In the genomic region with DNA sequence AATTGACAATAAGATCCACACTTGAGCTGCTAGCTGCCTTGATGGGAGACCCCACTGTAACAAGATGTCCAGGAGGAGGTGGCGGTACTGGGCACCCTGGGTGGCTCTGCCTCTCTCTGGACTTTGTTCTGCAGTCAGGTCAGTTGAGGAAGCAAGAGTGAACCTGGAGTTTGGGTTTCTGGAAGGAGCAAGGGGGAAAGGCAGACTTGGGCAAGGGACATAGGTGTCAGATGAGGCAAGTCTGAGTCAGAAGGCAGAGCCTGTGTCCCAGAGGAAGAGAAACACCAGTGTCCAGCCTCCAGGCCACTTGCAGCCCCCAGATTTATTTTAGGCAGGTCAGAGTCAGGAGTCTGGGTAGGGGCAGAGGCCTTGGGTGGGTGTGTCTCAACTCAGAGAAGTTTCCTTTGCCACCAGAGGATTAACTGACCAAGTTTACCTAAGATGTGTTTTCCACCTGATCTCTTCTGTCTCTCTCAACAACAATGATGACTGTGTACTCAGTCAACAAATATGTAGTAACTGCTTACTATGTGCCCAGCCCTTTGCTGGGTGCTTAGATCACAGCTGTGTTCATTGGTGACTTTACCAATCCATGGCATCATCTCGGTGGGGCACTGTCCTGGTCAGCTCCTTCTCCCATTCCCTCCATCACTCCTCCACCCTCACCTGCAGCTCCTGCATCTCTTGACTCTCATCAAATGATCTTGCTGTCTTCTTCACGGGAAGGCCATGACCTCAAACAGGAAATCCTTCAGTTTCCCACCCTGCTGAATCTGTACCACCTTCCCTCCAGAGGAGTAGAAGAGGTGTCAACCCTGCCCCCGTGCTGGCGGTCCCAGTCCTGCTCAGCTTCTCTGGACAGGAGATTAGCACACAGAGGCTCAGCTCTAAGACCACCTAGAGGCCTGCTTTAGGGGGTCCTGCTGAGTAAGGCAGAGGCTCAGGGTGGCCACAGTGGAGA, we compare ENCODE assay signal across 14 cellular contexts. TPM values are rescaled to one million over a fixed set of nuclear protein-coding genes. Genes with fewer than 3 reads are reported as not detected.
A peak's percentile ranks its signal among the peaks of the same experiment; 100 is the strongest.
DNase-seq lines count a peak whose midpoint lies in the region; TF ChIP-seq lines count a peak whose summit lies in the region.
"Had no signal": no experiment of that assay in that cellular context is flagged by ENCODE, and none has a peak within 500 bp of the region (broad histone marks: within the 10 kb centered on the region; RNA-seq: fewer than 3 reads in every experiment).

No MANE protein-coding gene starts in this region.

- DNase-seq in NCI-H146 (lab: John Stamatoyannopoulos, UW) (peak; percentile 6), NCI-H146 treated with DMSO at 0.1 percent for 48 hours (lab: John Stamatoyannopoulos, UW; ENCODE audit: unreplicated experiment) (no peak), Peyer's patch (peak in 2 of 3 donors; percentile 68 to 69), kidney tubule cell (ENCODE audit: low spot score) (peak; percentile 84), suprapubic skin (ENCODE audit: low spot score in 2 of 2) (no peak), NCI-H2081 (lab: John Stamatoyannopoulos, UW) (no peak), coronary artery (ENCODE audit: low spot score) (no peak), activated T-cell treated with anti-CD3 and anti-CD28 coated beads for 4 hours (no peak)
- DNase-seq: activated naive CD4-positive, alpha-beta T cell treated with anti-CD3 and anti-CD28 coated beads, Interleukin-2, amount 10 ng/mL, durations not matched to agents 7 days and 5 days; cerebellar nuclear complex; H7; NCI-H1417 treated with DMSO at 0.1 percent for 48 hours; sigmoid colon had no signal

- TF ChIP-seq EP300 in suprapubic skin (IDR thresholded peaks at IDR 0.05): no peak

- no peak overlapping the region for H3K4me3 ChIP-seq in Peyer's patch
- H3K4me3 ChIP-seq in suprapubic skin: no peak overlapping the region
- H3K4me3 ChIP-seq in coronary artery: no peak overlapping the region
- H3K4me3 ChIP-seq: sigmoid colon, thoracic aorta had no signal

- H3K27me3 ChIP-seq in Peyer's patch (no peaks in the 10 kb centered on the region), suprapubic skin (no peaks in the 10 kb centered on the region)
- H3K27me3 ChIP-seq: sigmoid colon had no signal

- H3K4me1 ChIP-seq in Peyer's patch: peaks cover 0 to 29% (median 10%) of the 10 kb centered on the region in 4 donors
- peaks cover 17% of the 10 kb centered on the region for H3K4me1 ChIP-seq in suprapubic skin
- H3K4me1 ChIP-seq: sigmoid colon had no signal

- 69% methylated on average over 5 of the region's 5 CpGs for WGBS in suprapubic skin

- H3K27ac ChIP-seq in Peyer's patch (peak overlapping the region in 3 of 4 donors; percentile 79 to 96 (median 94)), suprapubic skin (peak overlapping the region; percentile 55), coronary artery (no peak overlapping the region)
- H3K27ac ChIP-seq: sigmoid colon, thoracic aorta had no signal

- TF ChIP-seq CTCF in Peyer's patch (IDR thresholded peaks at IDR 0.05) (no peak), suprapubic skin (IDR thresholded peaks at IDR 0.05) (no peak), coronary artery (IDR thresholded peaks at IDR 0.05) (no peak)

- H3K9me3 ChIP-seq in Peyer's patch: no peaks in the 10 kb centered on the region
- no peaks in the 10 kb centered on the region for H3K9me3 ChIP-seq in suprapubic skin
- H3K9me3 ChIP-seq: sigmoid colon, thoracic aorta had no signal

- TF ChIP-seq POLR2A in Peyer's patch (IDR thresholded peaks at IDR 0.05) (peak in 1 of 2 donors; percentile 40), suprapubic skin (IDR thresholded peaks at IDR 0.05) (no peak)

- H3K36me3 ChIP-seq in Peyer's patch (no peaks in the 10 kb centered on the region), suprapubic skin (no peaks in the 10 kb centered on the region)
- H3K36me3 ChIP-seq: sigmoid colon, thoracic aorta had no signal

RNA-seq across cellular contexts. Expression of a gene that starts 36.6 kb away (rescaled TPM):
- total RNA-seq in Peyer's patch: 100 to 1,000 TPM; 497 to 741 (median 654) TPM
- total RNA-seq in suprapubic skin: 10 to 100 TPM; 10.8 to 39.9 (median 26.7) TPM

Comparison
In these comparisons a context has a peak if more than half of its experiments do, and no peak if none do; other contexts are left out.
1. DNase-seq: peak in NCI-H146 (single experiment), Peyer's patch (2 of 3) and kidney tubule cell (single experiment); none in NCI-H146 treated with DMSO at 0.1 percent for 48 hours (single experiment), suprapubic skin (0 of 2), NCI-H2081 (0 of 2), coronary artery (single experiment) and activated T-cell treated with anti-CD3 and anti-CD28 coated beads for 4 hours (single experiment).
2. H3K27ac ChIP-seq: peak in Peyer's patch (3 of 4) and suprapubic skin (single experiment); none in coronary artery (0 of 2).
3. RNA of a gene that starts 36.6 kb away (total RNA-seq): 497 to 741 TPM in Peyer's patch; 10.8 to 39.9 TPM in suprapubic skin; every median in the first group is over 10 times any median in the second.